In genomic region chr3:194070634-194071409, GRCh38 we compare ENCODE assay signal across 8 cellular contexts.
DNase-seq lines count a peak whose midpoint lies in the region; ATAC-seq and TF ChIP-seq lines count a peak whose summit lies in the region.

No MANE protein-coding gene starts in this region.

- peaks cover 19% of the 10 kb centered on the region for H3K27me3 Mint-ChIP-seq in endothelial cell (ENCODE audit: unreplicated experiment)

- no peaks in the 10 kb centered on the region for H3K36me3 ChIP-seq in BJ (ENCODE audit: control insufficient read depth, insufficient read depth, low read length)

- DNase-seq in BJ (ENCODE audit: low read depth): peak; percentile 55
- DNase-seq in NCI-H446 (lab: John Stamatoyannopoulos, UW): peak; percentile 17 to 89
- DNase-seq in activated CD8-positive, alpha-beta memory T cell treated with anti-CD3 and anti-CD28 coated beads for 24 hours: peak; percentile 90
- DNase-seq in endothelial cell (ENCODE audit: low spot score): peak; percentile 63
- DNase-seq in midbrain (lab: John Stamatoyannopoulos, UW): peak; percentile 69
- peak; percentile 36 to 60 for DNase-seq in stimulated activated CD8-positive, alpha-beta memory T cell treated with anti-CD3 and anti-CD28 coated beads, Interleukin-15, amount 100 ng/mL, for 4 hours (ENCODE audit: low read depth in 2 of 2)

- no peaks in the 10 kb centered on the region for H3K4me1 Mint-ChIP-seq in endothelial cell (ENCODE audit: unreplicated experiment)

- H3K9me3 Mint-ChIP-seq in endothelial cell (ENCODE audit: unreplicated experiment): peaks cover 3% of the 10 kb centered on the region

- peak overlapping the region; percentile 71 for H3K4me3 Mint-ChIP-seq in endothelial cell (ENCODE audit: unreplicated experiment)

- peaks cover 13% of the 10 kb centered on the region for H3K27me3 ChIP-seq in BJ (ENCODE audit: control insufficient read depth, insufficient read depth, low read length)

- POLR2A ChIA-PET in BJ (lab: Charles Lee): no interaction called here

- peak overlapping the region; percentile 46 for H3K4me3 ChIP-seq in BJ (ENCODE audit: low read depth, low read length)

- peak; percentile 94 for ATAC-seq in GM19023 (IDR thresholded peaks at IDR 0.05; ENCODE audit: unreplicated experiment)
- ATAC-seq in HG03159 (IDR thresholded peaks at IDR 0.05; ENCODE audit: unreplicated experiment): peak; percentile 93

- no peaks in the 10 kb centered on the region for H3K36me3 Mint-ChIP-seq in endothelial cell (ENCODE audit: low read depth, unreplicated experiment)

- CTCF ChIA-PET in BJ (lab: Yijun Ruan, JAX): interaction anchor here (0.7 to 1.6 kb wide), 2 partner anchors 13 to 245 kb away, joined by 3 read pairs; no protein-coding TSS in a partner anchor

- TF ChIP-seq CTCF in BJ (IDR thresholded peaks at IDR 0.05; ENCODE audit: insufficient read depth, low read depth, low read length): no peak
- no peak for TF ChIP-seq CTCF in endothelial cell (IDR thresholded peaks at IDR 0.05; ENCODE audit: unreplicated experiment)

- H3K27ac Mint-ChIP-seq in endothelial cell (ENCODE audit: unreplicated experiment): no peak overlapping the region

Comparison
In these comparisons a context has a peak if more than half of its experiments do, and no peak if none do; other contexts are left out.
1. Peak in every context shown above with its lines: DNase-seq, ATAC-seq and H3K4me3 ChIP-seq.